Comparison of ENCODE assay signal across 1 cellular context in the genomic region with DNA sequence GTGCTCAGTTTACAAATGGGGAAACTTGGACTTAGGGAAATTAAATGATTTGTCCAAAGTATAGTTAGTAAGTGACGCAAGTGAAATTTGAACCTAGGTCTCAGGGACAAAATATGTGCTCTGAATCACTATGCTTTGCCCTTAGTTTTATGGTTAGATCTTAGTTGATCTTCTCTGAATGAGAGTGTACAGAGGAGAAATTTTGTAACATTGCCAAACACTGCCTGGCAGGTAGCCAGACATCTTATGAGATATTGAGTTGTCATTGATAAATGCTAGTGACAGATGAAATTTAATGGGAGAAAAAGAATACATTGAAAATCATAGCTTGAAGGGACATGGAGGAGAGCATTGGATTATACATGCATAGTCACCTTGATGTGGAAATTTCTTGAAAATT.
TF ChIP-seq lines count a peak whose summit lies in the region.

No MANE protein-coding gene starts in this region.

TF ChIP-seq in K562, 482 proteins besides CTCF, POLR2A, EP300 and RAD21 (continued from another document):
- TF ChIP-seq, protein P1, sequence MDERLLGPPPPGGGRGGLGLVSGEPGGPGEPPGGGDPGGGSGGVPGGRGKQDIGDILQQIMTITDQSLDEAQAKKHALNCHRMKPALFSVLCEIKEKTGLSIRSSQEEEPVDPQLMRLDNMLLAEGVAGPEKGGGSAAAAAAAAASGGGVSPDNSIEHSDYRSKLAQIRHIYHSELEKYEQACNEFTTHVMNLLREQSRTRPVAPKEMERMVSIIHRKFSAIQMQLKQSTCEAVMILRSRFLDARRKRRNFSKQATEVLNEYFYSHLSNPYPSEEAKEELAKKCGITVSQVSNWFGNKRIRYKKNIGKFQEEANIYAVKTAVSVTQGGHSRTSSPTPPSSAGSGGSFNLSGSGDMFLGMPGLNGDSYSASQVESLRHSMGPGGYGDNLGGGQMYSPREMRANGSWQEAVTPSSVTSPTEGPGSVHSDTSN (CRISPR knock-in tag; IDR thresholded peaks at IDR 0.05; ENCODE audit: low read depth), result no peak
- TF ChIP-seq, protein P1 (tag; conservative IDR thresholded peaks at IDR 0.05; ENCODE audit: low read depth), result peak; percentile 75
- TF ChIP-seq, protein P2, sequence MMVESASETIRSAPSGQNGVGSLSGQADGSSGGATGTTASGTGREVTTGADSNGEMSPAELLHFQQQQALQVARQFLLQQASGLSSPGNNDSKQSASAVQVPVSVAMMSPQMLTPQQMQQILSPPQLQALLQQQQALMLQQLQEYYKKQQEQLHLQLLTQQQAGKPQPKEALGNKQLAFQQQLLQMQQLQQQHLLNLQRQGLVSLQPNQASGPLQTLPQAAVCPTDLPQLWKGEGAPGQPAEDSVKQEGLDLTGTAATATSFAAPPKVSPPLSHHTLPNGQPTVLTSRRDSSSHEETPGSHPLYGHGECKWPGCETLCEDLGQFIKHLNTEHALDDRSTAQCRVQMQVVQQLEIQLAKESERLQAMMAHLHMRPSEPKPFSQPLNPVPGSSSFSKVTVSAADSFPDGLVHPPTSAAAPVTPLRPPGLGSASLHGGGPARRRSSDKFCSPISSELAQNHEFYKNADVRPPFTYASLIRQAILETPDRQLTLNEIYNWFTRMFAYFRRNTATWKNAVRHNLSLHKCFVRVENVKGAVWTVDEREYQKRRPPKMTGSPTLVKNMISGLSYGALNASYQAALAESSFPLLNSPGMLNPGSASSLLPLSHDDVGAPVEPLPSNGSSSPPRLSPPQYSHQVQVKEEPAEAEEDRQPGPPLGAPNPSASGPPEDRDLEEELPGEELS (CRISPR knock-in tag; IDR thresholded peaks at IDR 0.05; ENCODE audit: borderline replicate concordance), result no peak
- TF ChIP-seq ILF3 (IDR thresholded peaks at IDR 0.05; ENCODE audit: borderline replicate concordance), result no peak
- peak; percentile 43 for TF ChIP-seq MEIS2 (IDR thresholded peaks at IDR 0.05; ENCODE audit: partially characterized antibody)
